In genomic region chr20:1376007-1376406, GRCh38 we compare ENCODE assay signal across 8 cellular contexts. TPM values are rescaled to one million over a fixed set of nuclear protein-coding genes. Genes with fewer than 3 reads are reported as not detected.
DNase-seq lines count a peak whose midpoint lies in the region; ATAC-seq and TF ChIP-seq lines count a peak whose summit lies in the region.

No MANE protein-coding gene starts in this region.

- H3K4me1 ChIP-seq in Panc1 (ENCODE audit: control insufficient read depth, insufficient read depth, low read length) (peaks cover 72% of the 10 kb centered on the region), trophoblast cell (ENCODE audit: control insufficient read depth in 1 of 2, insufficient read depth in 2 of 2, low read length in 2 of 2) (peaks cover 16 to 25% of the 10 kb centered on the region in 2 experiments), GM23338 (ENCODE audit: insufficient read depth) (peaks cover 14% of the 10 kb centered on the region; the same call in 1 of the 2 replicates)

- H3K27ac Mint-ChIP-seq in GM23338: no peak overlapping the region

- peaks cover 6% of the 10 kb centered on the region for H3K79me2 ChIP-seq in trophoblast cell (ENCODE audit: control insufficient read depth, insufficient read depth, low read length, poor library complexity)
- peaks cover 81% of the 10 kb centered on the region for H3K79me2 ChIP-seq in GM23338 (replicated peaks; ENCODE audit: insufficient read depth)

- peaks cover 82% of the 10 kb centered on the region for H4K20me1 ChIP-seq in GM23338 (replicated peaks; ENCODE audit: insufficient read depth)

- H2AFZ ChIP-seq in trophoblast cell (ENCODE audit: insufficient read depth, low read length, poor library complexity) (peak overlapping the region; percentile 10), GM23338 (no peak overlapping the region)

- ATAC-seq in Panc1 (no peak), esophagus mucosa (peak; percentile 10), GM23338 (no peak), HG03378 (IDR thresholded peaks at IDR 0.05; ENCODE audit: unreplicated experiment) (no peak)

- H4K91ac ChIP-seq in trophoblast cell (ENCODE audit: low read depth, low read length): no peak overlapping the region

- H3K36me3 Mint-ChIP-seq in GM23338 (ENCODE audit: low read depth): peaks cover 24% of the 10 kb centered on the region

- no peak overlapping the region for H3K23ac ChIP-seq in trophoblast cell (ENCODE audit: low read length)

- H3K79me1 ChIP-seq in trophoblast cell (ENCODE audit: low read length): peaks cover 5% of the 10 kb centered on the region

- H3K27me3 ChIP-seq in Panc1 (ENCODE audit: control insufficient read depth, insufficient read depth, low read length) (no peaks in the 10 kb centered on the region), trophoblast cell (ENCODE audit: insufficient read depth, low read length) (no peaks in the 10 kb centered on the region), GM23338 (ENCODE audit: insufficient read depth) (no peaks in the 10 kb centered on the region)

- intact Hi-C loops in Panc1 (cut with micrococcal nuclease; ENCODE audit: unreplicated experiment): loop anchor here (10.0 kb wide), 1 partner anchor 59 kb away; no protein-coding TSS in a partner anchor

- no peaks in the 10 kb centered on the region for H3K9me3 Mint-ChIP-seq in GM23338

- in situ Hi-C loops in Panc1 (cut with HindIII; ENCODE audit: low pct_unique_long_range_greater_than_20kb, low sequenced_read_pairs): no loop called here

- H3K36me3 ChIP-seq in Panc1 (ENCODE audit: control insufficient read depth, insufficient read depth, low read length) (peaks cover 14% of the 10 kb centered on the region), trophoblast cell (ENCODE audit: control insufficient read depth in 1 of 2, insufficient read depth in 2 of 2, low read length in 2 of 2) (peaks cover 14 to 20% of the 10 kb centered on the region in 2 experiments), GM23338 (ENCODE audit: insufficient read depth) (peaks cover 10% of the 10 kb centered on the region)

- CTCF ChIA-PET in Panc1 (lab: Charles Lee): no interaction called here

- no peaks in the 10 kb centered on the region for H3K9me2 ChIP-seq in GM23338 (ENCODE audit: insufficient read depth)

- H3K27ac ChIP-seq in Panc1 (ENCODE audit: low read length) (peak overlapping the region; percentile 21; the same call in 1 of the 2 replicates), trophoblast cell (ENCODE audit: low read depth, low read length) (no peak overlapping the region), GM23338 (ENCODE audit: low read depth) (no peak overlapping the region)

- no peak overlapping the region for H3K4me3 Mint-ChIP-seq in GM23338

- no peak overlapping the region for H3K14ac ChIP-seq in trophoblast cell (ENCODE audit: low read length)

- peak; percentile 19 for DNase-seq in SKM-1 treated with dmso at 0.1 percent for 144 hours (lab: John Stamatoyannopoulos, UW; ENCODE audit: unreplicated experiment)
- DNase-seq in SKM-1 (lab: John Stamatoyannopoulos, UW; ENCODE audit: unreplicated experiment): no peak
- DNase-seq in Panc1 (ENCODE audit: low read depth, low spot score): no peak
- no peak for DNase-seq in trophoblast cell
- DNase-seq in GM23338 (ENCODE audit: low spot score): no peak
- DNase-seq in ureter (ENCODE audit: low spot score): no peak

- H2BK120ac ChIP-seq in trophoblast cell (ENCODE audit: insufficient read depth, low read length, poor library complexity): no peak overlapping the region

- peaks cover 45% of the 10 kb centered on the region for H3K4me1 Mint-ChIP-seq in GM23338

- H3K9me3 ChIP-seq in Panc1 (ENCODE audit: control insufficient read depth, insufficient read depth, low read depth, low read length): no peaks in the 10 kb centered on the region
- no peaks in the 10 kb centered on the region for H3K9me3 ChIP-seq in trophoblast cell (ENCODE audit: insufficient read depth, low read depth, low read length)

- no peak overlapping the region for H2BK12ac ChIP-seq in trophoblast cell (ENCODE audit: low read length)

- WGBS in trophoblast cell (ENCODE audit: extremely low coverage, insufficient coverage, insufficient read length): no CpG with 5 or more reads among the region's 1 CpG

- no peak overlapping the region for H2AK5ac ChIP-seq in trophoblast cell (ENCODE audit: low read length)

- no peak overlapping the region for H3K18ac ChIP-seq in trophoblast cell (ENCODE audit: low read length)

- H3K4me2 ChIP-seq in trophoblast cell (ENCODE audit: low read length) (no peak overlapping the region), GM23338 (no peak overlapping the region)

- no peak overlapping the region for H3K4me3 ChIP-seq in Panc1 (ENCODE audit: low read depth in 2 of 2, low read length in 2 of 2)
- no peak overlapping the region for H3K4me3 ChIP-seq in trophoblast cell (ENCODE audit: low read depth, low read length)
- H3K4me3 ChIP-seq in GM23338: no peak overlapping the region

- TF ChIP-seq CTCF in Panc1 (IDR thresholded peaks at IDR 0.05) (no peak), GM23338 (conservative IDR thresholded peaks at IDR 0.05; ENCODE audit: low read depth in 2 of 2) (no peak)

- H3K27me3 Mint-ChIP-seq in GM23338 (ENCODE audit: insufficient read depth, low read depth, poor library complexity): no peaks in the 10 kb centered on the region

- POLR2A ChIA-PET in Panc1 (lab: Charles Lee): interaction anchor here (0.6 kb wide), 1 partner anchor 10 kb away, joined by 3 read pairs; no protein-coding TSS in a partner anchor

- peak overlapping the region; percentile 25 for H3K9ac ChIP-seq in trophoblast cell (ENCODE audit: low read length)

- no peak overlapping the region for H2BK5ac ChIP-seq in trophoblast cell (ENCODE audit: low read depth, low read length, poor library complexity)

- H3K4ac ChIP-seq in trophoblast cell (ENCODE audit: low read depth, low read length): no peak overlapping the region

- H3F3A ChIP-seq in GM23338 (replicated peaks; ENCODE audit: low read depth): no peaks in the 10 kb centered on the region

- no TSS peak for BruUV-seq in Panc1 (replicated peaks; lab: Mats Ljungman, UMichigan)

- H4K12ac ChIP-seq in trophoblast cell (ENCODE audit: low read depth, low read length): no peak overlapping the region

- no peak overlapping the region for H4K8ac ChIP-seq in trophoblast cell (ENCODE audit: low read depth, low read length)

TF ChIP-seq in GM23338, 12 proteins besides CTCF, POLR2A, EP300 and RAD21 (continues in another document):
- TF ChIP-seq, protein P1, sequence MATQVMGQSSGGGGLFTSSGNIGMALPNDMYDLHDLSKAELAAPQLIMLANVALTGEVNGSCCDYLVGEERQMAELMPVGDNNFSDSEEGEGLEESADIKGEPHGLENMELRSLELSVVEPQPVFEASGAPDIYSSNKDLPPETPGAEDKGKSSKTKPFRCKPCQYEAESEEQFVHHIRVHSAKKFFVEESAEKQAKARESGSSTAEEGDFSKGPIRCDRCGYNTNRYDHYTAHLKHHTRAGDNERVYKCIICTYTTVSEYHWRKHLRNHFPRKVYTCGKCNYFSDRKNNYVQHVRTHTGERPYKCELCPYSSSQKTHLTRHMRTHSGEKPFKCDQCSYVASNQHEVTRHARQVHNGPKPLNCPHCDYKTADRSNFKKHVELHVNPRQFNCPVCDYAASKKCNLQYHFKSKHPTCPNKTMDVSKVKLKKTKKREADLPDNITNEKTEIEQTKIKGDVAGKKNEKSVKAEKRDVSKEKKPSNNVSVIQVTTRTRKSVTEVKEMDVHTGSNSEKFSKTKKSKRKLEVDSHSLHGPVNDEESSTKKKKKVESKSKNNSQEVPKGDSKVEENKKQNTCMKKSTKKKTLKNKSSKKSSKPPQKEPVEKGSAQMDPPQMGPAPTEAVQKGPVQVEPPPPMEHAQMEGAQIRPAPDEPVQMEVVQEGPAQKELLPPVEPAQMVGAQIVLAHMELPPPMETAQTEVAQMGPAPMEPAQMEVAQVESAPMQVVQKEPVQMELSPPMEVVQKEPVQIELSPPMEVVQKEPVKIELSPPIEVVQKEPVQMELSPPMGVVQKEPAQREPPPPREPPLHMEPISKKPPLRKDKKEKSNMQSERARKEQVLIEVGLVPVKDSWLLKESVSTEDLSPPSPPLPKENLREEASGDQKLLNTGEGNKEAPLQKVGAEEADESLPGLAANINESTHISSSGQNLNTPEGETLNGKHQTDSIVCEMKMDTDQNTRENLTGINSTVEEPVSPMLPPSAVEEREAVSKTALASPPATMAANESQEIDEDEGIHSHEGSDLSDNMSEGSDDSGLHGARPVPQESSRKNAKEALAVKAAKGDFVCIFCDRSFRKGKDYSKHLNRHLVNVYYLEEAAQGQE (IDR thresholded peaks at IDR 0.05; ENCODE audit: unreplicated experiment): no peak
- no peak for TF ChIP-seq EZH2 (IDR thresholded peaks at IDR 0.05; ENCODE audit: low read depth, unreplicated experiment)
- no peak for TF ChIP-seq ETS1 (IDR thresholded peaks at IDR 0.05)
- TF ChIP-seq CREB1 (CRISPR knock-in tag; IDR thresholded peaks at IDR 0.05; ENCODE audit: low read depth): no peak

RNA-seq across cellular contexts. Expression of gene FKBP1A, which starts 16.8 kb away (rescaled TPM):
- total RNA-seq in Panc1 (2021; ENCODE audit: unreplicated experiment) (695 TPM), esophagus mucosa (164 TPM), ureter (260 TPM)
- polyA plus RNA-seq in Panc1 (2012; ENCODE audit: insufficient read length): 830 TPM
- 243 and 249 TPM in 2 replicates for polyA plus RNA-seq in trophoblast cell (2013)
- total RNA-seq in GM23338 (2014; rRNA removed; shearing (Covaris generic)): 159 and 171 TPM in 2 replicates
- polyA plus RNA-seq in GM23338 (2016; fragmentation: Nextera tagmentation; extraction: Ambion mirVana): 324 and 350 TPM in 2 replicates

RNA-seq across cellular contexts. Expression of gene SDCBP2, which starts 47.1 kb away (rescaled TPM):
- total RNA-seq in Panc1 (2021; ENCODE audit: unreplicated experiment): 1.8 TPM
- polyA plus RNA-seq in Panc1 (2012; ENCODE audit: insufficient read length): 5.5 TPM
- total RNA-seq in esophagus mucosa: 107 TPM
- polyA plus RNA-seq in trophoblast cell (2013): 1.6 and 1.8 TPM in 2 replicates
- 4.6 and 5.3 TPM in 2 replicates for total RNA-seq in GM23338 (2014; rRNA removed; shearing (Covaris generic))
- 2.9 and 3.2 TPM in 2 replicates for polyA plus RNA-seq in GM23338 (2016; fragmentation: Nextera tagmentation; extraction: Ambion mirVana)
- 15.2 TPM for total RNA-seq in ureter
